Comparison of ENCODE assay signal across 19 cellular contexts in the genomic region with DNA sequence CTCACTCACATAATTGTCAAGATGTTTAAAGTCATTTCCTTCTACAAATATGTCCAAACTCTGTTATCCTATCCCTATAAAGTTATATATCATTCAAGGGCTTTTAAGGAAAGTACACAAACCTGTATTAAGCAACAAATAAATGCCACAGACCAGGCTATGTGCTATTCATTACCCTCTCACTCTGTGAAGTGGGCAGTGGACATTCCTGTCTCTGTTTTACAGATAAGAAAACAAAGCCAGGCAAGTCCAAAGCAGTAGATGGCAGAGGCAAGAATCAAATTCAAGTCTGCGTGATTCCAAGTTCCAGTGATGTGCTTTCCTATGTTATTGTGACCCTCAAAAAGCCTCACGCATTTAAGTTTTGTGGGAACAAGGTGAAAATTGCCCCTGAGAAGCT.
DNase-seq lines count a peak whose midpoint lies in the region; ATAC-seq and TF ChIP-seq lines count a peak whose summit lies in the region.
"Had no signal": no experiment of that assay in that cellular context is flagged by ENCODE, and none has a peak within 500 bp of the region (broad histone marks: within the 10 kb centered on the region; RNA-seq: fewer than 3 reads in every experiment).

No MANE protein-coding gene starts in this region.

- H3K36me3 Mint-ChIP-seq in HFFc6 (ENCODE audit: low read depth): no peaks in the 10 kb centered on the region
- H3K36me3 Mint-ChIP-seq: IgD-negative memory B cell had no signal

- TF ChIP-seq CTCF in HFFc6 (IDR thresholded peaks at IDR 0.05): no peak
- no peak for TF ChIP-seq CTCF in prostate gland (IDR thresholded peaks at IDR 0.05)
- no peak for TF ChIP-seq CTCF in esophagus muscularis mucosa (IDR thresholded peaks at IDR 0.05)

- TF ChIP-seq EP300 in esophagus muscularis mucosa (IDR thresholded peaks at IDR 0.05): no peak

- DNase-seq in HFFc6 (no peak), amniotic epithelial cell (ENCODE audit: low read depth) (peak; percentile 88), left cardiac atrium (no peak), prostate gland (ENCODE audit: low spot score) (peak; percentile 26), T-helper 2 cell (no peak), esophagus muscularis mucosa (ENCODE audit: extremely low spot score) (no peak)
- DNase-seq: activated T-cell treated with anti-CD3 and anti-CD28 coated beads, Interleukin-2, amount 50 U/mL, for 72 hours; body of pancreas; DMS79; effector CD8-positive, alpha-beta T cell; HCEC 1CT; NCI-H1048; SIG-M5; small intestine had no signal

- no peaks in the 10 kb centered on the region for H3K36me3 ChIP-seq in prostate gland
- no peaks in the 10 kb centered on the region for H3K36me3 ChIP-seq in esophagus muscularis mucosa
- H3K36me3 ChIP-seq: BLaER1, vagina had no signal

- 45% methylated on average over 2 of the region's 2 CpGs for WGBS in prostate gland
- 97% methylated on average over 2 of the region's 2 CpGs for WGBS in esophagus muscularis mucosa

- H3K4me1 Mint-ChIP-seq in HFFc6 (ENCODE audit: low read depth): peaks cover 23% of the 10 kb centered on the region
- H3K4me1 Mint-ChIP-seq: IgD-negative memory B cell had no signal

- ATAC-seq in left cardiac atrium (peak; percentile 59 to 80), GM19395 (IDR thresholded peaks at IDR 0.05; ENCODE audit: unreplicated experiment) (no peak)
- ATAC-seq: activated T-cell treated with anti-CD3 and anti-CD28 coated beads, Interleukin-2, amount 50 U/mL, for 72 hours; body of pancreas had no signal

- no peaks in the 10 kb centered on the region for H3K9me3 Mint-ChIP-seq in HFFc6
- H3K9me3 Mint-ChIP-seq: stimulated activated naive CD8-positive, alpha-beta T cell treated with anti-CD3 and anti-CD28 coated beads, Interleukin-15, Interleukin-2, amounts not matched to agents 100 ng/mL and 50 ng/mL, for 24 hours had no signal

- no peak overlapping the region for H3K27ac ChIP-seq in prostate gland
- no peak overlapping the region for H3K27ac ChIP-seq in esophagus muscularis mucosa (replicated peaks in 1 of 4)
- H3K27ac ChIP-seq: BLaER1, body of pancreas, vagina had no signal

- no peaks in the 10 kb centered on the region for H3K9me3 ChIP-seq in prostate gland
- H3K9me3 ChIP-seq in esophagus muscularis mucosa: no peaks in the 10 kb centered on the region
- H3K9me3 ChIP-seq: body of pancreas, vagina had no signal

- H3K4me3 ChIP-seq in prostate gland (no peak overlapping the region), esophagus muscularis mucosa (no peak overlapping the region)
- H3K4me3 ChIP-seq: BLaER1, body of pancreas, vagina had no signal

- no peak overlapping the region for H3K4me3 Mint-ChIP-seq in HFFc6
- H3K4me3 Mint-ChIP-seq: activated T-cell treated with anti-CD3 and anti-CD28 coated beads, Interleukin-2, amount 50 U/mL, for 72 hours; IgD-negative memory B cell; stimulated activated naive CD8-positive, alpha-beta T cell treated with anti-CD3 and anti-CD28 coated beads, Interleukin-15, Interleukin-2, amounts not matched to agents 100 ng/mL and 50 ng/mL, for 24 hours had no signal

- peak overlapping the region; percentile 64 for H3K27ac Mint-ChIP-seq in HFFc6
- H3K27ac Mint-ChIP-seq: activated T-cell treated with anti-CD3 and anti-CD28 coated beads, Interleukin-2, amount 50 U/mL, for 72 hours; IgD-negative memory B cell; stimulated activated naive CD8-positive, alpha-beta T cell treated with anti-CD3 and anti-CD28 coated beads, Interleukin-15, Interleukin-2, amounts not matched to agents 100 ng/mL and 50 ng/mL, for 24 hours had no signal

- TF ChIP-seq POLR2A in prostate gland (IDR thresholded peaks at IDR 0.05) (no peak), esophagus muscularis mucosa (IDR thresholded peaks at IDR 0.05; ENCODE audit: low read depth) (no peak)

- H3K4me1 ChIP-seq in prostate gland (replicated peaks): no peaks in the 10 kb centered on the region
- H3K4me1 ChIP-seq in esophagus muscularis mucosa: peaks cover 0 to 21% (median 17%) of the 10 kb centered on the region in 4 donors
- H3K4me1 ChIP-seq: BLaER1, body of pancreas had no signal

- H3K27me3 ChIP-seq in prostate gland (replicated peaks; ENCODE audit: insufficient read depth) (no peaks in the 10 kb centered on the region), esophagus muscularis mucosa (no peaks in the 10 kb centered on the region)
- H3K27me3 ChIP-seq: BLaER1, body of pancreas, vagina had no signal

- intact Hi-C loops in left cardiac atrium (cut with DNase I) (no loop called here), prostate gland (cut with DNase I) (no loop called here), esophagus muscularis mucosa (cut with DNase I) (no loop called here)

- H3K27me3 Mint-ChIP-seq in HFFc6 (ENCODE audit: insufficient read depth): no peaks in the 10 kb centered on the region; the same call in 1 of the 2 replicates

Comparison
In these comparisons a context has a peak if more than half of its experiments do, and no peak if none do; other contexts are left out.
1. DNase-seq: peak in amniotic epithelial cell (single experiment) and prostate gland (single experiment); none in HFFc6 (single experiment), left cardiac atrium (single experiment), T-helper 2 cell (0 of 5) and esophagus muscularis mucosa (single experiment).